ENCODE assay signal across 12 cellular contexts in genomic region chr7:82050792-82051191, GRCh38.
A peak's percentile ranks its signal among the peaks of the same experiment; 100 is the strongest.
DNase-seq lines count a peak whose midpoint lies in the region; ATAC-seq and TF ChIP-seq lines count a peak whose summit lies in the region.
"Had no signal": no experiment of that assay in that cellular context is flagged by ENCODE, and none has a peak within 500 bp of the region (broad histone marks: within the 10 kb centered on the region; RNA-seq: fewer than 3 reads in every experiment).

No MANE protein-coding gene starts in this region.

- H4K20me1 ChIP-seq in SK-N-SH (ENCODE audit: insufficient read depth) = no peaks in the 10 kb centered on the region

- no peak overlapping the region for H3K4me3 Mint-ChIP-seq in Calu3 (ENCODE audit: low read depth, unreplicated experiment)

- H3K27me3 Mint-ChIP-seq in Calu3 (ENCODE audit: unreplicated experiment) = no peaks in the 10 kb centered on the region

- intact Hi-C loops in Calu3 (cut with micrococcal nuclease; ENCODE audit: unreplicated experiment) = no loop called here

- H3K27ac ChIP-seq in SK-N-SH (ENCODE audit: low read depth in 2 of 2, low read length in 1 of 2) (peak overlapping the region; percentile 91 to 97), gastroesophageal sphincter (peak overlapping the region in 3 of 4 donors; percentile 19 to 49 (median 35))
- H3K27ac ChIP-seq: 22Rv1 had no signal

- H3K9ac ChIP-seq in SK-N-SH (peak overlapping the region; percentile 2; the same call in 1 of the 2 replicates), skeletal muscle satellite cell (ENCODE audit: low read depth, low read length) (no peak overlapping the region)

- ATAC-seq in gastroesophageal sphincter (no peak), HG03432 (IDR thresholded peaks at IDR 0.05; ENCODE audit: unreplicated experiment) (no peak)

- 8% methylated on average over 4 of the region's 4 CpGs for WGBS in SK-N-SH (ENCODE audit: low lambda C conversion rate)
- 26 to 52% methylated on average over 4 of the region's 4 CpGs for WGBS in gastroesophageal sphincter (ENCODE audit: low coverage in 1 of 2), 2 donors

- H3K9me3 Mint-ChIP-seq in Calu3 (ENCODE audit: low read depth, unreplicated experiment) = no peaks in the 10 kb centered on the region

- peaks cover 42% of the 10 kb centered on the region for H3F3A ChIP-seq in SK-N-SH (replicated peaks; ENCODE audit: insufficient read depth)

- H3K36me3 ChIP-seq in SK-N-SH (replicated peaks in 1 of 2; ENCODE audit: control insufficient read depth in 1 of 2, insufficient read depth in 2 of 2, low read length in 1 of 2) (no peaks in the 10 kb centered on the region), gastroesophageal sphincter (no peaks in the 10 kb centered on the region), skeletal muscle satellite cell (ENCODE audit: insufficient read depth, low read length) (no peaks in the 10 kb centered on the region), H7 (replicated peaks; ENCODE audit: control insufficient read depth, insufficient read depth, low read length) (no peaks in the 10 kb centered on the region)

- H3K27me3 ChIP-seq in SK-N-SH (ENCODE audit: insufficient read depth) (no peaks in the 10 kb centered on the region), gastroesophageal sphincter (no peaks in the 10 kb centered on the region), skeletal muscle satellite cell (ENCODE audit: control insufficient read depth, insufficient read depth, low read length) (no peaks in the 10 kb centered on the region), H7 (ENCODE audit: control insufficient read depth, insufficient read depth, low read length) (no peaks in the 10 kb centered on the region)

- no peak; the same call in 1 of the 2 replicates for TF ChIP-seq RAD21 in SK-N-SH (IDR thresholded peaks at IDR 0.05; ENCODE audit: low read length)

- no peak for TF ChIP-seq POLR2A in gastroesophageal sphincter (IDR thresholded peaks at IDR 0.05)

- H3K4me1 ChIP-seq in SK-N-SH (ENCODE audit: control insufficient read depth in 1 of 2, insufficient read depth in 2 of 2, low read depth in 1 of 2, low read length in 1 of 2) = peaks cover 50 to 52% of the 10 kb centered on the region in 2 experiments
- peaks cover 2 to 32% (median 11%) of the 10 kb centered on the region in 3 donors for H3K4me1 ChIP-seq in gastroesophageal sphincter
- H3K4me1 ChIP-seq in skeletal muscle satellite cell (ENCODE audit: control insufficient read depth, insufficient read depth, low read length) = peaks cover 20% of the 10 kb centered on the region

- DNase-seq in DMS153 treated with DMSO at 0.1 percent for 48 hours (lab: John Stamatoyannopoulos, UW; ENCODE audit: unreplicated experiment) (peak; percentile 13), DMS153 (lab: John Stamatoyannopoulos, UW) (no peak), SK-N-SH (peak; percentile 31), H7 (no peak), Calu3 (no peak)
- DNase-seq: activated gamma-delta T cell treated with Interleukin-2 at 50 U/mL for 16 hours; stimulated activated CD4-positive, alpha-beta T cell treated with anti-CD3 and anti-CD28 coated beads, Interleukin-12 subunit alpha, Interleukin-12 subunit beta, amount 100 ng/mL, for 4 hours; stimulated activated CD8-positive, alpha-beta memory T cell treated with anti-CD3 and anti-CD28 coated beads, Interleukin-4, amount 100 ng/mL, for 48 hours had no signal

- BruUV-seq in Calu3 (replicated peaks; lab: Mats Ljungman, UMichigan) = no TSS peak

- no peak overlapping the region for H3K4me3 ChIP-seq in SK-N-SH (ENCODE audit: low read depth in 2 of 2, low read length in 1 of 2)
- no peak overlapping the region for H3K4me3 ChIP-seq in gastroesophageal sphincter
- H3K4me3 ChIP-seq in skeletal muscle satellite cell (ENCODE audit: low read length) = no peak overlapping the region
- no peak overlapping the region for H3K4me3 ChIP-seq in H7 (ENCODE audit: insufficient read depth, low read depth, low read length)

- 0 out of 4 replicates have a peak, but pooled peaks of 1 of the 2 experiments have one; percentile 32 for TF ChIP-seq EP300 in SK-N-SH (IDR thresholded peaks at IDR 0.05; ENCODE audit: borderline replicate concordance in 1 of 2, low read depth in 1 of 2, low read length in 1 of 2)
- TF ChIP-seq EP300 in gastroesophageal sphincter (IDR thresholded peaks at IDR 0.05) = no peak

- no peaks in the 10 kb centered on the region for H3K36me3 Mint-ChIP-seq in Calu3 (ENCODE audit: insufficient read depth, unreplicated experiment)

- H3K27ac Mint-ChIP-seq in Calu3 (ENCODE audit: unreplicated experiment) = no peak overlapping the region

- TF ChIP-seq CTCF in SK-N-SH (IDR thresholded peaks at IDR 0.05) (no peak), gastroesophageal sphincter (IDR thresholded peaks at IDR 0.05) (no peak), Calu3 (IDR thresholded peaks at IDR 0.05; ENCODE audit: unreplicated experiment) (no peak)

- no peaks in the 10 kb centered on the region for H3K9me3 ChIP-seq in SK-N-SH
- no peaks in the 10 kb centered on the region for H3K9me3 ChIP-seq in gastroesophageal sphincter
- H3K9me3 ChIP-seq in skeletal muscle satellite cell (replicated peaks; ENCODE audit: low read length) = no peaks in the 10 kb centered on the region

- H3K4me2 ChIP-seq in SK-N-SH = peak overlapping the region; percentile 59; the same call in 1 of the 2 replicates
- peak overlapping the region; percentile 45 for H3K4me2 ChIP-seq in skeletal muscle satellite cell (ENCODE audit: low read length)

- POLR2A ChIA-PET in SK-N-SH (lab: Yijun Ruan, JAX) = interaction anchor here (0.5 to 0.9 kb wide), 2 partner anchors 269 to 380 kb away, joined by 3 to 4 read pairs; no protein-coding TSS in a partner anchor

- CTCF ChIA-PET in SK-N-SH (lab: Yijun Ruan, JAX) (interaction anchor here (0.9 to 2.6 kb wide), 7 partner anchors 62 to 672 kb away, joined by 3 to 12 read pairs (median 3); no protein-coding TSS in a partner anchor), Calu3 (lab: Charles Lee) (no interaction called here)

- H2AFZ ChIP-seq in SK-N-SH (ENCODE audit: low read depth) = no peak overlapping the region

- H3K79me2 ChIP-seq in SK-N-SH (ENCODE audit: insufficient read depth) = no peaks in the 10 kb centered on the region

- H3K4me1 Mint-ChIP-seq in Calu3 (ENCODE audit: low read depth, unreplicated experiment) = no peaks in the 10 kb centered on the region

- H3K9me2 ChIP-seq in SK-N-SH = no peaks in the 10 kb centered on the region

TF ChIP-seq in SK-N-SH, 30 proteins besides CTCF, POLR2A, EP300 and RAD21 (continues in another document):
- TF ChIP-seq TCF12 (IDR thresholded peaks at IDR 0.05) (peak; percentile 96), NRF1 (IDR thresholded peaks at IDR 0.05; ENCODE audit: low read depth, low read length) (no peak), POLR2AphosphoS5 (IDR thresholded peaks at IDR 0.05; ENCODE audit: low read depth, low read length) (no peak), MAX (IDR thresholded peaks at IDR 0.05; ENCODE audit: low read depth) (no peak), FOXM1 (IDR thresholded peaks at IDR 0.05; ENCODE audit: low read depth) (no peak), CHD2 (IDR thresholded peaks at IDR 0.05; ENCODE audit: low read length, partially characterized antibody) (peak; percentile 55), EZH2phosphoT487 (IDR thresholded peaks at IDR 0.05; ENCODE audit: borderline replicate concordance, low read depth) (no peak), JUND (IDR thresholded peaks at IDR 0.05) (peak; percentile 42), RFX5 (IDR thresholded peaks at IDR 0.05; ENCODE audit: low read length) (no peak), TEAD4 (IDR thresholded peaks at IDR 0.05; ENCODE audit: borderline replicate concordance, insufficient read depth) (no peak), MXI1 (IDR thresholded peaks at IDR 0.05; ENCODE audit: low read depth, low read length) (no peak), RCOR1 (IDR thresholded peaks at IDR 0.05; ENCODE audit: low read length) (peak; percentile 60; the same call in 1 of the 2 replicates), ELF1 (IDR thresholded peaks at IDR 0.05) (no peak), ZBTB33 (IDR thresholded peaks at IDR 0.05; ENCODE audit: borderline replicate concordance, low read depth) (no peak), PBX3 (IDR thresholded peaks at IDR 0.05) (peak; percentile 81), YY1 (IDR thresholded peaks at IDR 0.05; ENCODE audit: low read depth) (no peak), FOXJ3 (CRISPR knock-in tag; IDR thresholded peaks at IDR 0.05) (no peak)

Comparison
In these comparisons a context has a peak if more than half of its experiments do, and no peak if none do; other contexts are left out.
1. DNase-seq: peak in DMS153 treated with DMSO at 0.1 percent for 48 hours (single experiment) and SK-N-SH (single experiment); none in DMS153 (single experiment), H7 (single experiment) and Calu3 (single experiment).